In genomic region chr20:49700411-49701185, GRCh38 we compare ENCODE assay signal across 8 cellular contexts. TPM values are rescaled to one million over a fixed set of nuclear protein-coding genes. Genes with fewer than 3 reads are reported as not detected.
DNase-seq lines count a peak whose midpoint lies in the region; ATAC-seq and TF ChIP-seq lines count a peak whose summit lies in the region.

No MANE protein-coding gene starts in this region.

- H3K4me3 ChIP-seq in CD4-positive, CD25-positive, alpha-beta regulatory T cell (ENCODE audit: low read depth, low read length), result peak overlapping the region; percentile 60
- no peak overlapping the region for H3K4me3 ChIP-seq in MG63
- H3K4me3 ChIP-seq in astrocyte of the spinal cord (ENCODE audit: low read depth, low read length), result no peak overlapping the region
- no peak overlapping the region for H3K4me3 ChIP-seq in lower lobe of right lung
- H3K4me3 ChIP-seq in spleen, result no peak overlapping the region

- no peak for TF ChIP-seq POLR2A in spleen (IDR thresholded peaks at IDR 0.05)

- intact Hi-C loops in lower lobe of right lung (cut with DNase I), result no loop called here
- intact Hi-C loops in spleen (cut with DNase I; ENCODE audit: low total_unique reads), result no loop called here

- no peaks in the 10 kb centered on the region for H3K36me3 ChIP-seq in CD4-positive, CD25-positive, alpha-beta regulatory T cell (ENCODE audit: control insufficient read depth, insufficient read depth, low read length)
- H3K36me3 ChIP-seq in MG63 (0 out of 2 replicates have a peak, but pooled peaks cover 4% of the 10 kb centered on the region), lower lobe of right lung (no peaks in the 10 kb centered on the region), spleen (no peaks in the 10 kb centered on the region)

- no peaks in the 10 kb centered on the region for H3K36me3 Mint-ChIP-seq in CD4-positive, CD25-positive, alpha-beta regulatory T cell

- peak overlapping the region; percentile 42 to 86 (median 84) for H3K27ac Mint-ChIP-seq in CD4-positive, CD25-positive, alpha-beta regulatory T cell

- H3K4me1 Mint-ChIP-seq in CD4-positive, CD25-positive, alpha-beta regulatory T cell, result peaks cover 41 to 68% (median 51%) of the 10 kb centered on the region in 4 donors

- no peaks in the 10 kb centered on the region for H3K27me3 ChIP-seq in CD4-positive, CD25-positive, alpha-beta regulatory T cell (ENCODE audit: control insufficient read depth, insufficient read depth, low read length)
- H3K27me3 ChIP-seq in MG63, result no peaks in the 10 kb centered on the region
- H3K27me3 ChIP-seq in lower lobe of right lung (ENCODE audit: low read depth), result no peaks in the 10 kb centered on the region
- H3K27me3 ChIP-seq in spleen (replicated peaks in 1 of 7), result no peaks in the 10 kb centered on the region

- peak overlapping the region; percentile 62 for H3K27ac ChIP-seq in CD4-positive, CD25-positive, alpha-beta regulatory T cell (ENCODE audit: insufficient read depth, low read length, poor library complexity, severe bottlenecking)
- H3K27ac ChIP-seq in lower lobe of right lung (peak overlapping the region; percentile 29), spleen (peak overlapping the region in 4 of 8 donors; percentile 31 to 60 (median 41))

- ATAC-seq in CD4-positive, CD25-positive, alpha-beta regulatory T cell (ENCODE audit: low read depth in 2 of 2), result no peak
- ATAC-seq in lower lobe of right lung (peak; percentile 69 to 75), HG02840 (IDR thresholded peaks at IDR 0.05; ENCODE audit: low FRiP score, unreplicated experiment) (no peak), HG03108 (IDR thresholded peaks at IDR 0.05; ENCODE audit: unreplicated experiment) (no peak)

- WGBS in spleen, 5 donors, result 54 to 78% (median 67%) methylated on average over 7 of the region's 7 CpGs

- no peaks in the 10 kb centered on the region for H3K9me3 Mint-ChIP-seq in CD4-positive, CD25-positive, alpha-beta regulatory T cell

- H3K27me3 Mint-ChIP-seq in CD4-positive, CD25-positive, alpha-beta regulatory T cell, result no peaks in the 10 kb centered on the region

- H3K9me3 ChIP-seq in CD4-positive, CD25-positive, alpha-beta regulatory T cell (ENCODE audit: control insufficient read depth in 2 of 2, low read length in 2 of 2), result no peaks in the 10 kb centered on the region
- H3K9me3 ChIP-seq in MG63, result no peaks in the 10 kb centered on the region
- H3K9me3 ChIP-seq in lower lobe of right lung, result no peaks in the 10 kb centered on the region
- H3K9me3 ChIP-seq in spleen, result no peaks in the 10 kb centered on the region

- no peak for TF ChIP-seq CTCF in astrocyte of the spinal cord (IDR thresholded peaks at IDR 0.05; ENCODE audit: low read depth, low read length)
- no peak for TF ChIP-seq CTCF in lower lobe of right lung (IDR thresholded peaks at IDR 0.05)
- TF ChIP-seq CTCF in spleen (IDR thresholded peaks at IDR 0.05 in 8 of 11, conservative IDR thresholded peaks at IDR 0.05 in 3 of 11), result no peak

- H3K4me3 Mint-ChIP-seq in CD4-positive, CD25-positive, alpha-beta regulatory T cell, result peak overlapping the region in 3 of 4 donors; percentile 5 to 63 (median 33)

- in situ Hi-C loops in astrocyte of the spinal cord (cut with HindIII; ENCODE audit: low sequenced_read_pairs), result no loop called here

- peaks cover 47% of the 10 kb centered on the region for H3K4me1 ChIP-seq in CD4-positive, CD25-positive, alpha-beta regulatory T cell (ENCODE audit: control insufficient read depth, insufficient read depth, low read length, poor library complexity, severe bottlenecking)
- H3K4me1 ChIP-seq in lower lobe of right lung, result peaks cover 85% of the 10 kb centered on the region
- H3K4me1 ChIP-seq in spleen, result peaks cover 7 to 98% (median 84%) of the 10 kb centered on the region in 6 donors

- no peak for DNase-seq in CD4-positive, CD25-positive, alpha-beta regulatory T cell
- DNase-seq in MG63, result peak; percentile 54
- peak; percentile 75 for DNase-seq in astrocyte of the spinal cord (ENCODE audit: low read depth, low spot score)
- DNase-seq in lower lobe of right lung, result no peak
- no peak for DNase-seq in spleen
- DNase-seq in SKM-1 (lab: John Stamatoyannopoulos, UW; ENCODE audit: unreplicated experiment), result no peak

RNA-seq across cellular contexts. Expression of gene B4GALT5, which starts 13.1 kb away (rescaled TPM):
- total RNA-seq in CD4-positive, CD25-positive, alpha-beta regulatory T cell, result 13.6 TPM
- 1 to 10 TPM in 2 of 4 donors, under 1 TPM in 2; 0.45 to 1.5 (median 1.00) TPM for polyA plus RNA-seq in CD4-positive, CD25-positive, alpha-beta regulatory T cell
- 20.3 and 20.4 TPM in 2 replicates for total RNA-seq in MG63 (2014; rRNA removed; shearing (Covaris generic); ENCODE audit: low replicate concordance)
- total RNA-seq in lower lobe of right lung (39.5 TPM), spleen (10 to 100 TPM; 41.1 to 79.0 (median 63.4) TPM)
- polyA plus RNA-seq in spleen, result 10 to 100 TPM in 1 of 3 donors, 1 to 10 TPM in 2; 3.9 to 15.7 (median 4.3) TPM

Comparison
In these comparisons a context has a peak if more than half of its experiments do, and no peak if none do; other contexts are left out.
1. ATAC-seq: peak in lower lobe of right lung (2 of 2); none in CD4-positive, CD25-positive, alpha-beta regulatory T cell (0 of 2), HG02840 (single experiment) and HG03108 (single experiment).
2. DNase-seq: peak in MG63 (single experiment) and astrocyte of the spinal cord (single experiment); none in CD4-positive, CD25-positive, alpha-beta regulatory T cell (0 of 3), lower lobe of right lung (single experiment), spleen (single experiment) and SKM-1 (single experiment).